Comparison of ENCODE assay signal across 1 cellular context in the genomic region with DNA sequence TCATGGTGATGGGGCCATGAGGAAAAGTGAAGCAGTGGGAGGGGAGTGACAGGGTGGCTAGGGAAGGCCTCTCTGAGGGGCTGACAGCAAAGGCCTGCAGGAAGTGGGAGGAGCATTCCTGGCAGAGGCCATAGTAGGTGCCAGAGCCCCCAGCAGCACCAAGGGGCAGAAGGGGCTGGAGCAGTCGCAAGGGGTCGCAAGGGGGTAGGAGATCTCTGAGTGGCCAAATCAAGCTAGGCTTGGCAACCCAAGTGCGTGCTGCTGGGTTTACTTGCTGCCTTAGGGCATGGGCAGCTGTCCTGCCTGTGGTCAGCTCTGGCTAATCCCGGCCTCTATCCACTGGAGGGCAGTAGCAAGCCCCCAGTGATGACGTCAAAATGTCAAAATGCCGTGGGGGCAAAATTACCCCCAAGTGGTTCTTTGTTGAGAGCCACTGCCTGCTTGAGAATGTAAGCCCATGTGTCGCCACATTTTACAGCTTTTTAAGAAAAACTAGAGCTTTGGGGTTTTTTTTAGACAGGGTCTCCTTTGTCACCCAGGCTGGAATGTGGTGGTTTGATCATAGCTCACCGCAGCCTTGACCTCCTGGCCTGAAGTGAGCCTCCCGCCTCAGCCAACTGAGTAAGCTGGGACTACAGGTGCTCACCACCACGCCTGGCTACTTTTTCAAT.
A peak's percentile ranks its signal among the peaks of the same experiment; 100 is the strongest.
TF ChIP-seq lines count a peak whose summit lies in the region.

No MANE protein-coding gene starts in this region.

TF ChIP-seq in IMR-90, 13 proteins besides CTCF, POLR2A, EP300 and RAD21:
- no peak for TF ChIP-seq NFE2L2 (IDR thresholded peaks at IDR 0.05; ENCODE audit: low read depth, low read length)
- TF ChIP-seq CHD1 (IDR thresholded peaks at IDR 0.05; ENCODE audit: low read depth, low read length) = 0 out of 2 replicates have a peak, but pooled peaks have one; percentile 62
- peak; percentile 48; the same call in 1 of the 2 replicates for TF ChIP-seq MAFK (IDR thresholded peaks at IDR 0.05; ENCODE audit: low read depth, low read length)
- TF ChIP-seq, protein P1, sequence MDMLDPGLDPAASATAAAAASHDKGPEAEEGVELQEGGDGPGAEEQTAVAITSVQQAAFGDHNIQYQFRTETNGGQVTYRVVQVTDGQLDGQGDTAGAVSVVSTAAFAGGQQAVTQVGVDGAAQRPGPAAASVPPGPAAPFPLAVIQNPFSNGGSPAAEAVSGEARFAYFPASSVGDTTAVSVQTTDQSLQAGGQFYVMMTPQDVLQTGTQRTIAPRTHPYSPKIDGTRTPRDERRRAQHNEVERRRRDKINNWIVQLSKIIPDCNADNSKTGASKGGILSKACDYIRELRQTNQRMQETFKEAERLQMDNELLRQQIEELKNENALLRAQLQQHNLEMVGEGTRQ (IDR thresholded peaks at IDR 0.05; ENCODE audit: low read depth, low read length) = no peak
- TF ChIP-seq SMC3 (IDR thresholded peaks at IDR 0.05; ENCODE audit: low read depth, low read length) = peak; percentile 67
- no peak for TF ChIP-seq RFX5 (IDR thresholded peaks at IDR 0.05; ENCODE audit: low read depth, low read length)
- no peak for TF ChIP-seq BHLHE40 (IDR thresholded peaks at IDR 0.05; ENCODE audit: low read depth, low read length)
- TF ChIP-seq MAZ (IDR thresholded peaks at IDR 0.05; ENCODE audit: borderline replicate concordance, low read depth, low read length) = peak; percentile 73
- TF ChIP-seq FOS (IDR thresholded peaks at IDR 0.05; ENCODE audit: low read depth, low read length) = no peak
- TF ChIP-seq MXI1 (IDR thresholded peaks at IDR 0.05; ENCODE audit: borderline replicate concordance, low read depth, low read length) = 0 out of 2 replicates have a peak, but pooled peaks have one; percentile 33
- TF ChIP-seq, protein P2, sequence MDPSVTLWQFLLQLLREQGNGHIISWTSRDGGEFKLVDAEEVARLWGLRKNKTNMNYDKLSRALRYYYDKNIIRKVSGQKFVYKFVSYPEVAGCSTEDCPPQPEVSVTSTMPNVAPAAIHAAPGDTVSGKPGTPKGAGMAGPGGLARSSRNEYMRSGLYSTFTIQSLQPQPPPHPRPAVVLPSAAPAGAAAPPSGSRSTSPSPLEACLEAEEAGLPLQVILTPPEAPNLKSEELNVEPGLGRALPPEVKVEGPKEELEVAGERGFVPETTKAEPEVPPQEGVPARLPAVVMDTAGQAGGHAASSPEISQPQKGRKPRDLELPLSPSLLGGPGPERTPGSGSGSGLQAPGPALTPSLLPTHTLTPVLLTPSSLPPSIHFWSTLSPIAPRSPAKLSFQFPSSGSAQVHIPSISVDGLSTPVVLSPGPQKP (IDR thresholded peaks at IDR 0.05; ENCODE audit: borderline replicate concordance, low read depth, low read length) = no peak
- TF ChIP-seq CEBPB (IDR thresholded peaks at IDR 0.05; ENCODE audit: low read depth, low read length) = no peak
- peak; percentile 92 for TF ChIP-seq RCOR1 (IDR thresholded peaks at IDR 0.05; ENCODE audit: insufficient replicate concordance, low read length)
TF ChIP-seq in IMR-90: peak in this region for 6.
